Comparison of ENCODE assay signal across 27 cellular contexts in the genomic region with DNA sequence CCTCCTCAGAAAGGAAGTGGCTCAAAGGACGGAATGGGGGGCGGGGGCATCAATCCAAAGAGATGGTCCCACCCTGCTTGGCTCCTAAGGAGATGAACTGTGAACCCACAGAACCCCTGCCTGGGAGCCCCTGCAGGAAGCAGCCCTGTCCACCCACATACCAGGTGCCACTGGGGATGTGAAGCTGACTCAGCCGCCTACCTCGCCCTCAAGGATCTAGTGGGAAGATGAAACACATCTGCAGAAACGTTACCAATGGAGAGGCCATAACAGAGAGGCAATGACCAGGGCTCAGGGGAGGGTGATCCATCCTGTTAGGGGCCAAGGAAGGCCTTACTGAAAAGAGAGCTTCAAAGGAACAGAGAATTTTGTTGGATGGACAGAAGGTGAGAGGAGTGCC.
A peak's percentile ranks its signal among the peaks of the same experiment; 100 is the strongest.
DNase-seq lines count a peak whose midpoint lies in the region; ATAC-seq lines count a peak whose summit lies in the region.
"Had no signal": no experiment of that assay in that cellular context is flagged by ENCODE, and none has a peak within 500 bp of the region (broad histone marks: within the 10 kb centered on the region; RNA-seq: fewer than 3 reads in every experiment).

No MANE protein-coding gene starts in this region.

- no peak overlapping the region for H3K27ac ChIP-seq in effector memory CD4-positive, alpha-beta T cell (ENCODE audit: insufficient read depth, low read length, poor library complexity, severe bottlenecking)
- H3K27ac ChIP-seq: A549, coronary artery, esophagus muscularis mucosa, HL-60, left ventricle myocardium inferior, prostate gland, sigmoid colon, stomach, tibial artery had no signal

- no peaks in the 10 kb centered on the region for H3K27me3 Mint-ChIP-seq in central memory CD8-positive, alpha-beta T cell

- H3K9me3 ChIP-seq in effector memory CD4-positive, alpha-beta T cell (ENCODE audit: control insufficient read depth, low read length): no peaks in the 10 kb centered on the region
- H3K9me3 ChIP-seq: A549, esophagus muscularis mucosa, left ventricle myocardium inferior, prostate gland, sigmoid colon, stomach, tibial artery had no signal

- peak; percentile 32 for DNase-seq in activated CD4-positive, alpha-beta T cell treated with anti-CD3 and anti-CD28 coated beads for 48 hours
- DNase-seq in activated CD4-positive, alpha-beta T cell treated with anti-CD3 and anti-CD28 coated beads, Interleukin-2, amount 50 U/mL, for 4 hours: no peak
- DNase-seq in stimulated activated naive CD4-positive, alpha-beta T cell treated with Interleukin-2 at 50 U/mL for 16 hours (lab: John Stamatoyannopoulos, UW): peak; percentile 8
- no peak for DNase-seq in stimulated activated naive CD4-positive, alpha-beta T cell (lab: John Stamatoyannopoulos, UW)
- DNase-seq in central memory CD8-positive, alpha-beta T cell (ENCODE audit: low spot score in 2 of 2): no peak
- DNase-seq in effector memory CD4-positive, alpha-beta T cell: no peak
- DNase-seq: activated gamma-delta T cell treated with Interleukin-2 at 50 U/mL for 16 hours; activated T-cell treated with anti-CD3 and anti-CD28 coated beads, Interleukin-2, amount 50 U/mL, for 1 hour; AML-193; DMS53; endodermal cell; hypothalamus; Karpas-422; left ventricle myocardium inferior; NCI-H1436; NCI-H345; sigmoid colon; stomach had no signal

- peaks cover 5% of the 10 kb centered on the region for H3K9me3 Mint-ChIP-seq in central memory CD8-positive, alpha-beta T cell
- H3K9me3 Mint-ChIP-seq: endodermal cell, GM23338 had no signal

- H3K4me3 ChIP-seq in effector memory CD4-positive, alpha-beta T cell (ENCODE audit: insufficient read depth, low read depth, low read length, poor library complexity, severe bottlenecking): no peak overlapping the region
- H3K4me3 ChIP-seq: A549, coronary artery, esophagus muscularis mucosa, GM23338, left ventricle myocardium inferior, prostate gland, sigmoid colon, stomach, tibial artery had no signal

- H3K36me3 Mint-ChIP-seq in central memory CD8-positive, alpha-beta T cell (ENCODE audit: insufficient read depth): peaks cover 2% of the 10 kb centered on the region

- no peak overlapping the region for H3K4me3 Mint-ChIP-seq in central memory CD8-positive, alpha-beta T cell
- H3K4me3 Mint-ChIP-seq: endodermal cell, GM23338 had no signal

- peaks cover 11% of the 10 kb centered on the region for H3K4me1 ChIP-seq in effector memory CD4-positive, alpha-beta T cell (ENCODE audit: control insufficient read depth, insufficient read depth, low read length, poor library complexity, severe bottlenecking)
- H3K4me1 ChIP-seq: A549, esophagus muscularis mucosa, left ventricle myocardium inferior, prostate gland, sigmoid colon had no signal

- peaks cover 53% of the 10 kb centered on the region for H3K4me1 Mint-ChIP-seq in central memory CD8-positive, alpha-beta T cell
- H3K4me1 Mint-ChIP-seq: endodermal cell, GM23338 had no signal

- ATAC-seq in central memory CD8-positive, alpha-beta T cell (replicated peaks; ENCODE audit: extremely low read depth, poor library complexity, severe bottlenecking): no peak
- ATAC-seq in GM21423 (IDR thresholded peaks at IDR 0.05; ENCODE audit: unreplicated experiment) (no peak), HG03025 (IDR thresholded peaks at IDR 0.05; ENCODE audit: low FRiP score, unreplicated experiment) (no peak)
- ATAC-seq: A549, GM23338 had no signal

- no peaks in the 10 kb centered on the region for H3K36me3 ChIP-seq in effector memory CD4-positive, alpha-beta T cell (ENCODE audit: control insufficient read depth, insufficient read depth, low read length)
- H3K36me3 ChIP-seq: left ventricle myocardium inferior, prostate gland, sigmoid colon, stomach had no signal

- no peaks in the 10 kb centered on the region for H3K27me3 ChIP-seq in effector memory CD4-positive, alpha-beta T cell (replicated peaks; ENCODE audit: control insufficient read depth, insufficient read depth, low read length, poor library complexity, severe bottlenecking)
- H3K27me3 ChIP-seq: esophagus muscularis mucosa, sigmoid colon, stomach, tibial artery had no signal

- H3K27ac Mint-ChIP-seq in central memory CD8-positive, alpha-beta T cell (ENCODE audit: low read depth): peak overlapping the region; percentile 36
- H3K27ac Mint-ChIP-seq: endodermal cell, GM23338 had no signal

Comparison
In these comparisons a context has a peak if more than half of its experiments do, and no peak if none do; other contexts are left out.
1. DNase-seq: peak in activated CD4-positive, alpha-beta T cell treated with anti-CD3 and anti-CD28 coated beads for 48 hours (single experiment) and stimulated activated naive CD4-positive, alpha-beta T cell treated with Interleukin-2 at 50 U/mL for 16 hours (single experiment); none in activated CD4-positive, alpha-beta T cell treated with anti-CD3 and anti-CD28 coated beads, Interleukin-2, amount 50 U/mL, for 4 hours (0 of 2), stimulated activated naive CD4-positive, alpha-beta T cell (0 of 6), central memory CD8-positive, alpha-beta T cell (0 of 2) and effector memory CD4-positive, alpha-beta T cell (0 of 3).